Comparison of ENCODE assay signal across 14 cellular contexts in the genomic region with DNA sequence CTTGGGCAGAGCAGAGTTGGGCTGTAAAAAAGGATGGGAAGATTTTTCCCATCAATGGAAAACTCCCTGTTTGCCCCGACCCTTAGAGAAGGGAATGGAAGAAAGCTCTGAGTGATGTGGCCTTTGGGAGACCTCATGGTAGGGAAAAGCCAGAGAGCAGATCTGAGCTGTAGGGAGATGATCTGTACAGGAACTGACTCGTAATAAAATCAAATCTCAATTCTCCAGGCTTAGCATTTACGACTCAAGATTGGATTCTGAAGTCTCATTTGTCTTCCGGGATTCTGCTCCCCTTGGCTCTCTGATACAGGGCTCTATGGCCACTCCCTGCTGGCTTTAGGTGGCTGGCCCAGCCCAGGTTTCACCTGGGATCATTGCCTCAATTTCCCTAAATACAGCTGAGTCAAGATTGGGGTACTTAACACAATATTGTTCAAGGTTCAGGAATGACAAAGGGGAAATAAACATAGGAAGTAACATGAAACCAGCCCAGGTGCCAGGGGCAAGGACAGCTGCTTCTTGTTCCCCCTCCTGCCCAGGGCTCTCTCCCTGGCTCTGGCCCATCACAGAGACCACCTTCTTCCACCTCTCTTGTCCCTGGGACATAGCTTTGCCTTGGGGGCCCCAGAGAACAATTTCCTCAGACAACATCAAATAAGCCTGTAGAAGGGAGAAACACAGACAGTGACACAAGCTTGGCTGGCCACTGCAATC. TPM values are rescaled to one million over a fixed set of nuclear protein-coding genes. Genes with fewer than 3 reads are reported as not detected.
DNase-seq lines count a peak whose midpoint lies in the region; ATAC-seq, FAIRE-seq and TF ChIP-seq lines count a peak whose summit lies in the region.
"Had no signal": no experiment of that assay in that cellular context is flagged by ENCODE, and none has a peak within 500 bp of the region (broad histone marks: within the 10 kb centered on the region; RNA-seq: fewer than 3 reads in every experiment).

No MANE protein-coding gene starts in this region.

- peak overlapping the region in 1 of 2 experiments; percentile 79; a peak in 2 of 4 replicates for H3K27ac ChIP-seq in SK-N-SH (ENCODE audit: low read depth in 2 of 2, low read length in 1 of 2)
- no peak overlapping the region for H3K27ac ChIP-seq in keratinocyte (ENCODE audit: control insufficient read depth, insufficient read depth, low read length)
- H3K27ac ChIP-seq in vagina: peak overlapping the region; percentile 51
- H3K27ac ChIP-seq in mesendoderm (ENCODE audit: low read depth, low read length): no peak overlapping the region
- H3K27ac ChIP-seq: A549 had no signal

- no peak for TF ChIP-seq RAD21 in SK-N-SH (IDR thresholded peaks at IDR 0.05; ENCODE audit: low read length)

- H2BK120ac ChIP-seq in mesendoderm (ENCODE audit: low read depth, low read length): no peak overlapping the region

- no peak overlapping the region for H3K18ac ChIP-seq in mesendoderm (ENCODE audit: low read length)

- TF ChIP-seq CTCF in SK-N-SH (IDR thresholded peaks at IDR 0.05): no peak
- no peak for TF ChIP-seq CTCF in keratinocyte (optimal IDR thresholded peaks at IDR 0.05 in 1 of 3, IDR thresholded peaks at IDR 0.05 in 1 of 3, conservative IDR thresholded peaks at IDR 0.05 in 1 of 3; ENCODE audit: extremely low read depth in 1 of 3, insufficient read depth in 2 of 3, low read length in 3 of 3)
- no peak for TF ChIP-seq CTCF in vagina (IDR thresholded peaks at IDR 0.05)

- no peaks in the 10 kb centered on the region for H3K27me3 ChIP-seq in SK-N-SH (ENCODE audit: insufficient read depth)
- no peaks in the 10 kb centered on the region for H3K27me3 ChIP-seq in keratinocyte (ENCODE audit: control insufficient read depth, extremely low read depth, insufficient read depth, low read length)
- H3K27me3 ChIP-seq in vagina: no peaks in the 10 kb centered on the region
- no peaks in the 10 kb centered on the region for H3K27me3 ChIP-seq in mesendoderm (ENCODE audit: insufficient read depth, low read length, poor library complexity)

- H3K4me3 ChIP-seq in SK-N-SH (ENCODE audit: low read depth in 2 of 2, low read length in 1 of 2) (no peak overlapping the region), keratinocyte (ENCODE audit: control insufficient read depth in 2 of 3, extremely low read depth in 1 of 3, insufficient read depth in 2 of 3, low read depth in 1 of 3, low read length in 3 of 3) (no peak overlapping the region), vagina (no peak overlapping the region), mesendoderm (ENCODE audit: low read length) (no peak overlapping the region)
- H3K4me3 ChIP-seq: A549, lung had no signal

- H2AK5ac ChIP-seq in mesendoderm (ENCODE audit: low read length): no peak overlapping the region

- H3K9me3 Mint-ChIP-seq in stimulated activated naive CD8-positive, alpha-beta T cell treated with anti-CD3 and anti-CD28 coated beads, Interleukin-15, amount 100 ng/mL, for 72 hours: peaks cover 14 to 21% of the 10 kb centered on the region in 2 donors

- intact Hi-C loops in vagina (cut with DNase I): no loop called here

- H4K5ac ChIP-seq in mesendoderm (ENCODE audit: low read length): no peak overlapping the region

- H3K56ac ChIP-seq in mesendoderm (ENCODE audit: low read length): no peak overlapping the region

- H3K9me3 ChIP-seq in SK-N-SH: peaks cover 12% of the 10 kb centered on the region; the same call in 1 of the 2 replicates
- H3K9me3 ChIP-seq in keratinocyte (ENCODE audit: control insufficient read depth, low read depth, low read length): no peaks in the 10 kb centered on the region
- no peaks in the 10 kb centered on the region for H3K9me3 ChIP-seq in vagina

- H3K9ac ChIP-seq in SK-N-SH (no peak overlapping the region), keratinocyte (ENCODE audit: control insufficient read depth, extremely low read depth, insufficient read depth, low read length) (no peak overlapping the region), mesendoderm (ENCODE audit: low read length) (no peak overlapping the region)

- peaks cover 6% of the 10 kb centered on the region for H3F3A ChIP-seq in SK-N-SH (replicated peaks; ENCODE audit: insufficient read depth)

- peaks cover 10 to 19% of the 10 kb centered on the region in 2 experiments; a peak in 3 of 4 replicates for H3K4me1 ChIP-seq in SK-N-SH (ENCODE audit: control insufficient read depth in 1 of 2, insufficient read depth in 2 of 2, low read depth in 1 of 2, low read length in 1 of 2)
- H3K4me1 ChIP-seq in keratinocyte (ENCODE audit: control insufficient read depth, extremely low read depth, insufficient read depth, low read length): peaks cover 5% of the 10 kb centered on the region
- no peaks in the 10 kb centered on the region for H3K4me1 ChIP-seq in vagina
- no peaks in the 10 kb centered on the region for H3K4me1 ChIP-seq in mesendoderm (ENCODE audit: control insufficient read depth, low read depth, low read length)
- H3K4me1 ChIP-seq: A549 had no signal

- no peak overlapping the region for H3K27ac Mint-ChIP-seq in stimulated activated naive CD8-positive, alpha-beta T cell treated with anti-CD3 and anti-CD28 coated beads, Interleukin-15, amount 100 ng/mL, for 72 hours

- POLR2A ChIA-PET in SK-N-SH (lab: Yijun Ruan, JAX): interaction anchor here (0.7 kb wide), 1 partner anchor 283 kb away, joined by 3 read pairs; no protein-coding TSS in a partner anchor

- H2BK5ac ChIP-seq in mesendoderm (ENCODE audit: low read length): no peak overlapping the region

- peak; percentile 60 for DNase-seq in NCI-H748 (lab: John Stamatoyannopoulos, UW; ENCODE audit: unreplicated experiment)
- no peak for DNase-seq in NCI-H748 treated with DMSO at 0.1 percent for 48 hours (lab: John Stamatoyannopoulos, UW)
- no peak for DNase-seq in SK-N-SH
- no peak for DNase-seq in keratinocyte (ENCODE audit: low read depth, low spot score)
- DNase-seq in vagina (ENCODE audit: extremely low spot score in 2 of 2): no peak
- DNase-seq in AG08395 (ENCODE audit: low spot score): no peak
- no peak for DNase-seq in mesendoderm
- no peak for DNase-seq in stimulated activated naive CD8-positive, alpha-beta T cell treated with anti-CD3 and anti-CD28 coated beads, Interleukin-15, amount 100 ng/mL, for 72 hours
- DNase-seq: activated naive CD4-positive, alpha-beta T cell treated with Interleukin-2 at 50 U/mL for 16 hours; central memory CD4-positive, alpha-beta T cell; NCI-H1417 treated with DMSO at 0.1 percent for 48 hours had no signal

- dilution Hi-C loops in keratinocyte (cut with MboI; ENCODE audit: extremely low pct_ligation_motif_present, low sequenced_read_pairs): no loop called here

- TF ChIP-seq EP300 in SK-N-SH (IDR thresholded peaks at IDR 0.05; ENCODE audit: borderline replicate concordance in 1 of 2, low read depth in 1 of 2, low read length in 1 of 2): peak in 1 of 2 experiments; percentile 24; a peak in 1 of 4 replicates

- FAIRE-seq in keratinocyte (lab: Jason Lieb, UNC): no peak
- FAIRE-seq: A549, HTR-8/SVneo had no signal

- H3K4me2 ChIP-seq in SK-N-SH (peak overlapping the region; percentile 20; the same call in 1 of the 2 replicates), keratinocyte (ENCODE audit: control insufficient read depth, extremely low read depth, insufficient read depth, low read depth, low read length) (no peak overlapping the region), mesendoderm (ENCODE audit: low read length) (no peak overlapping the region)
- H3K4me2 ChIP-seq: A549 had no signal

- no peaks in the 10 kb centered on the region for H3K9me2 ChIP-seq in SK-N-SH

- WGBS in SK-N-SH (ENCODE audit: low lambda C conversion rate): 27% methylated on average over 4 of the region's 4 CpGs
- WGBS in mesendoderm (ENCODE audit: extremely low coverage, insufficient coverage, low lambda C conversion rate): no CpG with 5 or more reads among the region's 4 CpGs

- H2BK15ac ChIP-seq in mesendoderm (replicated peaks; ENCODE audit: low read depth): no peak overlapping the region

- H3K4ac ChIP-seq in mesendoderm (ENCODE audit: low read depth, low read length): no peak overlapping the region

- no peak overlapping the region for H3K4me3 Mint-ChIP-seq in stimulated activated naive CD8-positive, alpha-beta T cell treated with anti-CD3 and anti-CD28 coated beads, Interleukin-15, amount 100 ng/mL, for 72 hours

- no peaks in the 10 kb centered on the region for H3K79me2 ChIP-seq in SK-N-SH (ENCODE audit: insufficient read depth)
- H3K79me2 ChIP-seq in keratinocyte (ENCODE audit: control insufficient read depth, insufficient read depth, low read length): no peaks in the 10 kb centered on the region
- H3K79me2 ChIP-seq in mesendoderm (ENCODE audit: control insufficient read depth, insufficient read depth, low read length): no peaks in the 10 kb centered on the region

- no peak for TF ChIP-seq POLR2A in vagina (IDR thresholded peaks at IDR 0.05)

- peaks cover 51% of the 10 kb centered on the region for H3K27me3 Mint-ChIP-seq in stimulated activated naive CD8-positive, alpha-beta T cell treated with anti-CD3 and anti-CD28 coated beads, Interleukin-15, amount 100 ng/mL, for 72 hours

- CTCF ChIA-PET in SK-N-SH (lab: Yijun Ruan, JAX): interaction anchor here (0.7 to 4.5 kb wide), 5 partner anchors 13 to 145 kb away, joined by 3 to 29 read pairs (median 10); no protein-coding TSS in a partner anchor

- ATAC-seq in stimulated activated naive CD8-positive, alpha-beta T cell treated with anti-CD3 and anti-CD28 coated beads, Interleukin-15, amount 100 ng/mL, for 72 hours: no peak
- ATAC-seq: A549 had no signal

- no peaks in the 10 kb centered on the region for H4K20me1 ChIP-seq in SK-N-SH (ENCODE audit: insufficient read depth)
- H4K20me1 ChIP-seq in keratinocyte (ENCODE audit: control insufficient read depth, extremely low read depth, insufficient read depth, low read length): no peaks in the 10 kb centered on the region

- no peak overlapping the region for H3K23ac ChIP-seq in mesendoderm (ENCODE audit: low read length)

- no peak overlapping the region for H4K8ac ChIP-seq in mesendoderm (ENCODE audit: low read depth, low read length)

- H3K36me3 ChIP-seq in SK-N-SH (replicated peaks in 1 of 2; ENCODE audit: control insufficient read depth in 1 of 2, insufficient read depth in 2 of 2, low read length in 1 of 2) (no peaks in the 10 kb centered on the region), keratinocyte (ENCODE audit: control insufficient read depth in 2 of 2, extremely low read depth in 1 of 2, insufficient read depth in 2 of 2, low read length in 2 of 2) (no peaks in the 10 kb centered on the region), vagina (no peaks in the 10 kb centered on the region), mesendoderm (ENCODE audit: control insufficient read depth, insufficient read depth, low read length) (no peaks in the 10 kb centered on the region)

- H3K9me1 ChIP-seq in keratinocyte (ENCODE audit: control insufficient read depth, extremely low read depth, insufficient read depth, low read length): no peaks in the 10 kb centered on the region

- peak overlapping the region; percentile 80 for H2AFZ ChIP-seq in SK-N-SH (ENCODE audit: low read depth)
- peak overlapping the region; percentile 46 for H2AFZ ChIP-seq in keratinocyte (ENCODE audit: control insufficient read depth, low read length)

- H3K79me1 ChIP-seq in mesendoderm (ENCODE audit: low read length): no peaks in the 10 kb centered on the region

- H3K4me1 Mint-ChIP-seq in stimulated activated naive CD8-positive, alpha-beta T cell treated with anti-CD3 and anti-CD28 coated beads, Interleukin-15, amount 100 ng/mL, for 72 hours: peaks cover 10% of the 10 kb centered on the region

RNA-seq across cellular contexts. Expression of a gene that starts 38.4 kb away (rescaled TPM):
- polyA plus RNA-seq in SK-N-SH (2012; rRNA removed) (1,091 and 1,905 TPM in 2 replicates), keratinocyte (2.4 to 5.7 TPM (median 5.0 TPM) in 3 replicates)
- 451 and 1,082 TPM in 2 replicates for polyA plus RNA-seq in SK-N-SH (2012; cell fraction: cytosol; rRNA removed)
- polyA plus RNA-seq in SK-N-SH (2012; cell fraction: nucleus; rRNA removed): 429 and 498 TPM in 2 replicates
- polyA plus RNA-seq in keratinocyte (2011; ENCODE audit: low read depth): not detected
- polyA plus RNA-seq in keratinocyte (2011; cell fraction: cytosol; rRNA removed): 2.4 and 2.5 TPM in 2 replicates
- 1.4 and 2.0 TPM in 2 replicates for polyA plus RNA-seq in keratinocyte (2011; cell fraction: nucleus; rRNA removed)
- polyA plus RNA-seq in keratinocyte (2012; ENCODE audit: low replicate concordance): 0.34 and 3.4 TPM in 2 replicates
- 6.5 to 8.6 TPM (median 8.2 TPM) in 3 replicates for polyA minus RNA-seq in keratinocyte
- polyA minus RNA-seq in keratinocyte (2011; cell fraction: cytosol; rRNA and poly(A)+ RNA removed): not detected
- 0.95 and 2.2 TPM in 2 replicates for polyA minus RNA-seq in keratinocyte (2011; cell fraction: nucleus; rRNA and poly(A)+ RNA removed)
- total RNA-seq in vagina: 48.9 TPM
- polyA plus RNA-seq in mesendoderm (2013, experiment 1 of 2): 284 TPM
- polyA plus RNA-seq in mesendoderm (2013, experiment 2 of 2): 281 TPM

Comparison
In these comparisons a context has a peak if more than half of its experiments do, and no peak if none do; other contexts are left out.
1. RNA of a gene that starts 38.4 kb away (polyA plus RNA-seq): 429 to 1,905 TPM in SK-N-SH; 0.34 to 5.7 TPM in keratinocyte; every median in the first group is over 10 times any median in the second.